ENCODE assay signal across 8 cellular contexts in genomic region chr3:123201557-123202427, GRCh38. TPM values are rescaled to one million over a fixed set of nuclear protein-coding genes. Genes with fewer than 3 reads are reported as not detected.
A peak's percentile ranks its signal among the peaks of the same experiment; 100 is the strongest.
DNase-seq lines count a peak whose midpoint lies in the region; ATAC-seq and TF ChIP-seq lines count a peak whose summit lies in the region.

Gene SEC22A (plus strand): TSS chr3:123201943. CDS start chr3:123209218, 7,275 bp downstream.

- TF ChIP-seq POLR2A in ovary (IDR thresholded peaks at IDR 0.05) (peak; percentile 75), thyroid gland (IDR thresholded peaks at IDR 0.05) (peak; percentile 24 to 83)

- no peak for TF ChIP-seq CTCF in GM10248 (IDR thresholded peaks at IDR 0.05; ENCODE audit: control extremely low read depth, extremely low read depth, low read depth, missing control alignments)
- TF ChIP-seq CTCF in ovary (IDR thresholded peaks at IDR 0.05) = no peak
- no peak for TF ChIP-seq CTCF in thyroid gland (IDR thresholded peaks at IDR 0.05)

- peaks cover 11% of the 10 kb centered on the region for H3K36me3 Mint-ChIP-seq in activated naive CD8-positive, alpha-beta T cell

- TF ChIP-seq EP300 in ovary (IDR thresholded peaks at IDR 0.05) = no peak

- H3K4me3 ChIP-seq in ovary (peak within 1 kb of the TSS; percentile 81), thyroid gland (replicated peaks in 1 of 3) (peak within 1 kb of the TSS; percentile 31 to 86 (median 72))

- H3K9me3 Mint-ChIP-seq in activated naive CD8-positive, alpha-beta T cell (ENCODE audit: low read depth) = peaks cover 7% of the 10 kb centered on the region

- CTCF ChIA-PET in GM10248 (lab: Yijun Ruan, JAX) = interaction anchor here (0.8 kb wide), 1 partner anchor 29 kb away, joined by 3 read pairs; no protein-coding TSS in a partner anchor

- H3K27ac ChIP-seq in ovary (peak within 1 kb of the TSS; percentile 83 to 85), thyroid gland (peak within 1 kb of the TSS; percentile 46 to 77 (median 76))

- no peaks in the 10 kb centered on the region for H3K4me1 ChIP-seq in ovary (ENCODE audit: insufficient read depth)
- H3K4me1 ChIP-seq in thyroid gland = peaks cover 5 to 9% of the 10 kb centered on the region in 2 donors

- no peaks in the 10 kb centered on the region for H3K36me3 ChIP-seq in ovary
- H3K36me3 ChIP-seq in thyroid gland = no peaks in the 10 kb centered on the region

- intact Hi-C loops in head of caudate nucleus (cut with DNase I) = no loop called here
- intact Hi-C loops in ovary (cut with DNase I) = no loop called here
- intact Hi-C loops in thyroid gland (cut with DNase I) = no loop called here

- H3K4me3 Mint-ChIP-seq in activated naive CD8-positive, alpha-beta T cell = peak within 1 kb of the TSS; percentile 96

- peak within 1 kb of the TSS; percentile 98 for H3K27ac Mint-ChIP-seq in activated naive CD8-positive, alpha-beta T cell

- H3K9me3 ChIP-seq in ovary (no peaks in the 10 kb centered on the region), thyroid gland (no peaks in the 10 kb centered on the region)

- H3K27me3 Mint-ChIP-seq in activated naive CD8-positive, alpha-beta T cell = peaks cover 2% of the 10 kb centered on the region

- peak; percentile 98 for ATAC-seq in HG02623 (IDR thresholded peaks at IDR 0.05; ENCODE audit: unreplicated experiment)

- DNase-seq in GM10248 (ENCODE audit: extremely low spot score) = peak; percentile 96
- peak; percentile 99 for DNase-seq in NCI-H1105 (lab: John Stamatoyannopoulos, UW)
- peak; percentile 91 for DNase-seq in SKM-1 treated with dmso at 0.1 percent for 144 hours (lab: John Stamatoyannopoulos, UW; ENCODE audit: unreplicated experiment)
- DNase-seq in head of caudate nucleus = peak; percentile 85 to 98 (median 93)
- DNase-seq in ovary = peak; percentile 89 to 95 (median 92)
- peak; percentile 95 to 97 for DNase-seq in thyroid gland

- H3K27me3 ChIP-seq in ovary = no peaks in the 10 kb centered on the region
- H3K27me3 ChIP-seq in thyroid gland = no peaks in the 10 kb centered on the region

- WGBS in ovary, 3 donors = 0% methylated on average over 54 to 60 of the region's 60 CpGs
- WGBS in thyroid gland, 2 donors = 0% methylated on average over 13 to 15 of the region's 60 CpGs

- POLR2A ChIA-PET in GM10248 (lab: Yijun Ruan, JAX) = interaction anchor here (0.6 to 1.0 kb wide), 2 partner anchors 16 to 408 kb away, joined by 3 to 4 read pairs; partner anchors contain the start of gene HSPBAP1

- H3K4me1 Mint-ChIP-seq in activated naive CD8-positive, alpha-beta T cell (ENCODE audit: low read depth) = peaks cover 25% of the 10 kb centered on the region

RNA-seq across cellular contexts. Expression of gene SEC22A, which starts in this region (rescaled TPM):
- total RNA-seq in ovary = 10 to 100 TPM; 12.5 to 45.3 (median 19.9) TPM
- 10 to 100 TPM; 10.2 to 25.6 TPM for polyA plus RNA-seq in ovary
- 10 to 100 TPM; 22.4 to 45.2 (median 33.6) TPM for total RNA-seq in thyroid gland

Comparison
In these comparisons a context has a peak if more than half of its experiments do, and no peak if none do; other contexts are left out.
1. Peak in every context shown above with its lines: DNase-seq, ATAC-seq, H3K4me3 ChIP-seq and H3K27ac ChIP-seq.